8 cellular contexts compared by ENCODE assay signal in genomic region chr19:3434630-3435553, GRCh38.
DNase-seq lines count a peak whose midpoint lies in the region; ATAC-seq and TF ChIP-seq lines count a peak whose summit lies in the region.

No MANE protein-coding gene starts in this region.

- peak overlapping the region; percentile 69 for H2AFZ ChIP-seq in neuron (ENCODE audit: low read depth, low read length)

- H3K4me1 ChIP-seq in neuron (ENCODE audit: insufficient read depth, low read length) (peaks cover 3% of the 10 kb centered on the region), stomach smooth muscle (ENCODE audit: control insufficient read depth, insufficient read depth, low read length) (peaks cover 38% of the 10 kb centered on the region)

- no peaks in the 10 kb centered on the region for H3K36me3 ChIP-seq in neuron (ENCODE audit: insufficient read depth, low read length)
- peaks cover 18 to 21% of the 10 kb centered on the region in 2 donors for H3K36me3 ChIP-seq in stomach smooth muscle (ENCODE audit: control insufficient read depth in 2 of 2, insufficient read depth in 2 of 2, low read length in 2 of 2)

- TF ChIP-seq CTCF in LNCaP clone FGC (IDR thresholded peaks at IDR 0.05; ENCODE audit: control insufficient read depth, extremely low read depth, insufficient read depth), result no peak

- H3K9ac ChIP-seq in stomach smooth muscle (ENCODE audit: low read length in 2 of 2), result peak overlapping the region; percentile 71 to 76

- H3K9me3 ChIP-seq in neuron (ENCODE audit: low read length) (no peaks in the 10 kb centered on the region), stomach smooth muscle (ENCODE audit: control insufficient read depth in 2 of 2, low read length in 2 of 2) (no peaks in the 10 kb centered on the region)

- peak overlapping the region; percentile 88 for H3K27ac ChIP-seq in stomach smooth muscle (ENCODE audit: low read length)

- peak overlapping the region; percentile 59 for H3K4me3 ChIP-seq in LNCaP clone FGC (ENCODE audit: low read depth, low read length)
- H3K4me3 ChIP-seq in neuron (ENCODE audit: low read length), result peak overlapping the region; percentile 73
- H3K4me3 ChIP-seq in stomach smooth muscle (ENCODE audit: low read length in 2 of 2), result peak overlapping the region; percentile 66 to 72

- no peaks in the 10 kb centered on the region for H3K27me3 ChIP-seq in neuron (ENCODE audit: insufficient read depth, low read length)
- H3K27me3 ChIP-seq in stomach smooth muscle (ENCODE audit: control insufficient read depth in 1 of 2, insufficient read depth in 2 of 2, low read length in 2 of 2), result no peaks in the 10 kb centered on the region

- peak; percentile 94 for DNase-seq in DMS79 treated with DMSO at 0.1 percent for 48 hours (lab: John Stamatoyannopoulos, UW)
- peak; percentile 81 for DNase-seq in LNCaP clone FGC (ENCODE audit: low read depth)
- peak; percentile 86 to 93 for DNase-seq in SHP77 (lab: John Stamatoyannopoulos, UW)
- DNase-seq in activated naive CD4-positive, alpha-beta T cell treated with Interleukin-2 at 50 U/mL for 16 hours, result peak; percentile 97
- peak; percentile 93 for DNase-seq in foreskin melanocyte

- peak; percentile 87 for ATAC-seq in GM21825 (IDR thresholded peaks at IDR 0.05; ENCODE audit: unreplicated experiment)

Comparison
In these comparisons a context has a peak if more than half of its experiments do, and no peak if none do; other contexts are left out.
1. Peak in every context shown above with its lines: DNase-seq, ATAC-seq, H3K4me3 ChIP-seq and H3K27ac ChIP-seq.